Comparison of ENCODE assay signal across 26 cellular contexts in the genomic region with DNA sequence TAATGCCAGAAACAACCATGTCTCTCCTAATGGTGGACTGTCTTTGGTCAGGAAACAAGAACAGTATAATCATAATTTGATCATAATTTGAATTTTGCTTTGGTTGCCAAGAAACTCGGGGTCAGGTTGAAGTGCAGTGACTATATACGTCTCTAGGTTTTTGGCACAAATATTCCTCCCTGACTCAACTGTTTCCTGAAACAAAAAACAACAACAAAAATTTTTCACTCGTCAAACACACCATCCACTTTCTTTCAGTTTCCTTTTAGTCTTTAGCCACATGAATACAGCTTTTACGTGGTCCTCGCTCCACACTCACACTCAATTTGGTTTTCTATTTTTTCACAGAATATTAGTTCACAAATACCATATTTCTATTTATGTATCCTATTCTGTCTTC. TPM values are rescaled to one million over a fixed set of nuclear protein-coding genes. Genes with fewer than 3 reads are reported as not detected.
A peak's percentile ranks its signal among the peaks of the same experiment; 100 is the strongest.
DNase-seq lines count a peak whose midpoint lies in the region; ATAC-seq and TF ChIP-seq lines count a peak whose summit lies in the region.
"Had no signal": no experiment of that assay in that cellular context is flagged by ENCODE, and none has a peak within 500 bp of the region (broad histone marks: within the 10 kb centered on the region; RNA-seq: fewer than 3 reads in every experiment).

No MANE protein-coding gene starts in this region.

- WGBS in SK-N-SH (ENCODE audit: low lambda C conversion rate) = 61% methylated on average over 5 of the region's 5 CpGs
- WGBS in esophagus muscularis mucosa = 58% methylated on average over 5 of the region's 5 CpGs

- peak; percentile 1 for DNase-seq in SK-N-SH
- no peak for DNase-seq in esophagus muscularis mucosa (ENCODE audit: extremely low spot score)
- DNase-seq in lung microvascular endothelial cell (ENCODE audit: low read depth in 2 of 2) = peak; percentile 24 to 28
- DNase-seq in uterus = no peak
- DNase-seq in HK-2 (ENCODE audit: unreplicated experiment) = no peak
- no peak for DNase-seq in activated CD4-positive, CD25-positive, alpha-beta regulatory T cell treated with anti-CD3 and anti-CD28 coated beads, Interleukin-2, amount 50 U/mL, for 72 hours
- no peak for DNase-seq in NCI-H187 (lab: John Stamatoyannopoulos, UW)
- DNase-seq: activated CD4-positive, alpha-beta T cell treated with anti-CD3 and anti-CD28 coated beads, Interleukin-2, amount 10 ng/mL, durations not matched to agents 7 days and 5 days; activated naive CD4-positive, alpha-beta T cell treated with anti-CD3 and anti-CD28 coated beads, Interleukin-2, amount 50 U/mL, for 16 hours; anterior cingulate cortex; CD4-positive, alpha-beta memory T cell; EL; hypothalamus; mammary epithelial cell; NCI-H1048; NCI-H1694 treated with DMSO at 0.1 percent for 48 hours; NCI-H524 treated with DMSO at 0.1 percent for 48 hours; Peyer's patch; small intestine; stimulated activated CD4-positive, alpha-beta T cell treated with anti-CD3 and anti-CD28 coated beads, Interleukin-2, amount 100 ng/mL, for 48 hours had no signal

- H3K27me3 ChIP-seq in SK-N-SH (ENCODE audit: insufficient read depth) (no peaks in the 10 kb centered on the region), esophagus muscularis mucosa (peaks cover 0 to 29% (median 0%) of the 10 kb centered on the region in 4 donors), uterus (no peaks in the 10 kb centered on the region)

- H3K4me1 ChIP-seq in SK-N-SH (ENCODE audit: control insufficient read depth in 1 of 2, insufficient read depth in 2 of 2, low read depth in 1 of 2, low read length in 1 of 2) = peaks cover 0 to 21% of the 10 kb centered on the region in 2 experiments; a peak in 2 of 4 replicates
- peaks cover 2 to 39% (median 32%) of the 10 kb centered on the region in 4 donors for H3K4me1 ChIP-seq in esophagus muscularis mucosa
- peaks cover 0 to 4% of the 10 kb centered on the region in 2 donors for H3K4me1 ChIP-seq in uterus

- H3K4me3 ChIP-seq in SK-N-SH (ENCODE audit: low read depth in 2 of 2, low read length in 1 of 2) = no peak overlapping the region
- H3K4me3 ChIP-seq in esophagus muscularis mucosa = no peak overlapping the region
- no peak overlapping the region for H3K4me3 ChIP-seq in uterus
- H3K4me3 ChIP-seq: Peyer's patch had no signal

- H3K9me3 ChIP-seq in SK-N-SH (no peaks in the 10 kb centered on the region), esophagus muscularis mucosa (no peaks in the 10 kb centered on the region), uterus (no peaks in the 10 kb centered on the region)
- H3K9me3 ChIP-seq: neutrophil, Peyer's patch had no signal

- H3F3A ChIP-seq in SK-N-SH (replicated peaks; ENCODE audit: insufficient read depth) = no peaks in the 10 kb centered on the region

- H4K20me1 ChIP-seq in SK-N-SH (ENCODE audit: insufficient read depth) = no peaks in the 10 kb centered on the region

- TF ChIP-seq CTCF in SK-N-SH (IDR thresholded peaks at IDR 0.05) = no peak
- TF ChIP-seq CTCF in esophagus muscularis mucosa (IDR thresholded peaks at IDR 0.05) = no peak
- no peak for TF ChIP-seq CTCF in uterus (IDR thresholded peaks at IDR 0.05)

- intact Hi-C loops in esophagus muscularis mucosa (cut with DNase I) (no loop called here), uterus (cut with DNase I; ENCODE audit: low total_unique reads) (no loop called here)

- H2AFZ ChIP-seq in SK-N-SH (ENCODE audit: low read depth) = no peak overlapping the region

- H3K27ac ChIP-seq in SK-N-SH (ENCODE audit: low read depth in 2 of 2, low read length in 1 of 2) (no peak overlapping the region), esophagus muscularis mucosa (replicated peaks in 1 of 4) (peak overlapping the region; percentile 5 to 55 (median 50)), uterus (peak overlapping the region; percentile 67 to 68)
- H3K27ac ChIP-seq: 22Rv1, neutrophil had no signal

- CTCF ChIA-PET in SK-N-SH (lab: Yijun Ruan, JAX) = no interaction called here

- no peak overlapping the region for H3K9ac ChIP-seq in SK-N-SH

- H3K36me3 ChIP-seq in SK-N-SH (replicated peaks in 1 of 2; ENCODE audit: control insufficient read depth in 1 of 2, insufficient read depth in 2 of 2, low read length in 1 of 2) (no peaks in the 10 kb centered on the region), esophagus muscularis mucosa (no peaks in the 10 kb centered on the region), uterus (no peaks in the 10 kb centered on the region)
- H3K36me3 ChIP-seq: neutrophil, Peyer's patch had no signal

- POLR2A ChIA-PET in SK-N-SH (lab: Yijun Ruan, JAX) = no interaction called here

- no peak for TF ChIP-seq EP300 in SK-N-SH (IDR thresholded peaks at IDR 0.05; ENCODE audit: borderline replicate concordance in 1 of 2, low read depth in 1 of 2, low read length in 1 of 2)
- no peak for TF ChIP-seq EP300 in esophagus muscularis mucosa (IDR thresholded peaks at IDR 0.05)

- H3K9me2 ChIP-seq in SK-N-SH = no peaks in the 10 kb centered on the region

- TF ChIP-seq POLR2A in esophagus muscularis mucosa (IDR thresholded peaks at IDR 0.05; ENCODE audit: low read depth) (no peak), uterus (IDR thresholded peaks at IDR 0.05) (no peak)

- no peaks in the 10 kb centered on the region for H3K79me2 ChIP-seq in SK-N-SH (ENCODE audit: insufficient read depth)

- H3K4me2 ChIP-seq in SK-N-SH = no peak overlapping the region

- TF ChIP-seq RAD21 in SK-N-SH (IDR thresholded peaks at IDR 0.05; ENCODE audit: low read length) = no peak

- ATAC-seq in SK-N-SH treated with all-trans-retinoic acid at 6 μM for 48 hours = no peak
- ATAC-seq: stimulated activated effector memory CD8-positive, alpha-beta T cell treated with anti-CD3 and anti-CD28 coated beads, Interleukin-12 subunit alpha, Interleukin-12 subunit beta, amount 100 ng/mL, for 72 hours had no signal

TF ChIP-seq in SK-N-SH, 30 proteins besides CTCF, POLR2A, EP300 and RAD21 (continues in another document):
- TF ChIP-seq GABPA (IDR thresholded peaks at IDR 0.05; ENCODE audit: low read depth) (no peak), MEF2A (IDR thresholded peaks at IDR 0.05; ENCODE audit: borderline replicate concordance, low read depth) (no peak), ELF1 (IDR thresholded peaks at IDR 0.05) (no peak), TCF12 (IDR thresholded peaks at IDR 0.05) (no peak), RXRA (IDR thresholded peaks at IDR 0.05; ENCODE audit: borderline replicate concordance, low read depth) (no peak), TAF1 (IDR thresholded peaks at IDR 0.05; ENCODE audit: borderline replicate concordance, low read depth, low read length) (no peak), SIN3A (IDR thresholded peaks at IDR 0.05; ENCODE audit: borderline replicate concordance, low read depth, low read length) (no peak), NRF1 (IDR thresholded peaks at IDR 0.05; ENCODE audit: low read depth, low read length) (no peak)
- TF ChIP-seq, protein P1, sequence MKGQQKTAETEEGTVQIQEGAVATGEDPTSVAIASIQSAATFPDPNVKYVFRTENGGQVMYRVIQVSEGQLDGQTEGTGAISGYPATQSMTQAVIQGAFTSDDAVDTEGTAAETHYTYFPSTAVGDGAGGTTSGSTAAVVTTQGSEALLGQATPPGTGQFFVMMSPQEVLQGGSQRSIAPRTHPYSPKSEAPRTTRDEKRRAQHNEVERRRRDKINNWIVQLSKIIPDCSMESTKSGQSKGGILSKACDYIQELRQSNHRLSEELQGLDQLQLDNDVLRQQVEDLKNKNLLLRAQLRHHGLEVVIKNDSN (IDR thresholded peaks at IDR 0.05; ENCODE audit: borderline replicate concordance, low read depth) = no peak

TF ChIP-seq in SK-N-SH treated with all-trans-retinoic acid at 6 μM for 48 hours, 23 proteins besides CTCF, POLR2A, EP300 and RAD21 (continues in another document):
- TF ChIP-seq, protein P2, sequence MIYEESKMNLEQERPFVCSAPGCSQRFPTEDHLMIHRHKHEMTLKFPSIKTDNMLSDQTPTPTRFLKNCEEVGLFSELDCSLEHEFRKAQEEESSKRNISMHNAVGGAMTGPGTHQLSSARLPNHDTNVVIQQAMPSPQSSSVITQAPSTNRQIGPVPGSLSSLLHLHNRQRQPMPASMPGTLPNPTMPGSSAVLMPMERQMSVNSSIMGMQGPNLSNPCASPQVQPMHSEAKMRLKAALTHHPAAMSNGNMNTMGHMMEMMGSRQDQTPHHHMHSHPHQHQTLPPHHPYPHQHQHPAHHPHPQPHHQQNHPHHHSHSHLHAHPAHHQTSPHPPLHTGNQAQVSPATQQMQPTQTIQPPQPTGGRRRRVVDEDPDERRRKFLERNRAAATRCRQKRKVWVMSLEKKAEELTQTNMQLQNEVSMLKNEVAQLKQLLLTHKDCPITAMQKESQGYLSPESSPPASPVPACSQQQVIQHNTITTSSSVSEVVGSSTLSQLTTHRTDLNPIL (CRISPR knock-in tag; IDR thresholded peaks at IDR 0.05; ENCODE audit: low read depth) = no peak
- TF ChIP-seq PPARA (CRISPR knock-in tag; IDR thresholded peaks at IDR 0.05; ENCODE audit: borderline replicate concordance) = no peak
- TF ChIP-seq ARNTL (CRISPR knock-in tag; IDR thresholded peaks at IDR 0.05; ENCODE audit: borderline replicate concordance, low read depth) = no peak
- no peak for TF ChIP-seq TCF4 (CRISPR knock-in tag; IDR thresholded peaks at IDR 0.05; ENCODE audit: borderline replicate concordance)
- TF ChIP-seq, protein P3, sequence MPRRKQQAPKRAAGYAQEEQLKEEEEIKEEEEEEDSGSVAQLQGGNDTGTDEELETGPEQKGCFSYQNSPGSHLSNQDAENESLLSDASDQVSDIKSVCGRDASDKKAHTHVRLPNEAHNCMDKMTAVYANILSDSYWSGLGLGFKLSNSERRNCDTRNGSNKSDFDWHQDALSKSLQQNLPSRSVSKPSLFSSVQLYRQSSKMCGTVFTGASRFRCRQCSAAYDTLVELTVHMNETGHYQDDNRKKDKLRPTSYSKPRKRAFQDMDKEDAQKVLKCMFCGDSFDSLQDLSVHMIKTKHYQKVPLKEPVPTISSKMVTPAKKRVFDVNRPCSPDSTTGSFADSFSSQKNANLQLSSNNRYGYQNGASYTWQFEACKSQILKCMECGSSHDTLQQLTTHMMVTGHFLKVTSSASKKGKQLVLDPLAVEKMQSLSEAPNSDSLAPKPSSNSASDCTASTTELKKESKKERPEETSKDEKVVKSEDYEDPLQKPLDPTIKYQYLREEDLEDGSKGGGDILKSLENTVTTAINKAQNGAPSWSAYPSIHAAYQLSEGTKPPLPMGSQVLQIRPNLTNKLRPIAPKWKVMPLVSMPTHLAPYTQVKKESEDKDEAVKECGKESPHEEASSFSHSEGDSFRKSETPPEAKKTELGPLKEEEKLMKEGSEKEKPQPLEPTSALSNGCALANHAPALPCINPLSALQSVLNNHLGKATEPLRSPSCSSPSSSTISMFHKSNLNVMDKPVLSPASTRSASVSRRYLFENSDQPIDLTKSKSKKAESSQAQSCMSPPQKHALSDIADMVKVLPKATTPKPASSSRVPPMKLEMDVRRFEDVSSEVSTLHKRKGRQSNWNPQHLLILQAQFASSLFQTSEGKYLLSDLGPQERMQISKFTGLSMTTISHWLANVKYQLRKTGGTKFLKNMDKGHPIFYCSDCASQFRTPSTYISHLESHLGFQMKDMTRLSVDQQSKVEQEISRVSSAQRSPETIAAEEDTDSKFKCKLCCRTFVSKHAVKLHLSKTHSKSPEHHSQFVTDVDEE (CRISPR knock-in tag; IDR thresholded peaks at IDR 0.05) = no peak

RNA-seq across cellular contexts. Expression of a gene that starts 5.4 kb away (rescaled TPM):
- 94.8 and 147 TPM in 2 replicates for polyA plus RNA-seq in SK-N-SH (2012; rRNA removed)
- polyA plus RNA-seq in SK-N-SH (2012; cell fraction: cytosol; rRNA removed) = 68.7 and 110 TPM in 2 replicates
- polyA plus RNA-seq in SK-N-SH (2012; cell fraction: nucleus; rRNA removed) = 83.2 and 89.7 TPM in 2 replicates
- 100 to 1,000 TPM; 355 to 534 (median 417) TPM for total RNA-seq in esophagus muscularis mucosa
- 0.22 and 0.40 TPM in 2 replicates for total RNA-seq in lung microvascular endothelial cell
- total RNA-seq in uterus = 100 to 1,000 TPM; 388 to 644 (median 479) TPM
- total RNA-seq: activated CD4-positive, alpha-beta T cell treated with anti-CD3 and anti-CD28 coated beads, Interleukin-2, amount 10 ng/mL, durations not matched to agents 7 days and 5 days; activated T-helper 1 cell treated with anti-CD3 and anti-CD28 coated beads, Interleukin-12 subunit alpha, Interleukin-12 subunit beta, Interleukin-2, Interleukin-4 antibody, amounts not matched to agents 30 ng/mL and 10 ng/mL and 1 ng/mL, durations not matched to agents 14 hours and 24 hours and 36 hours; CD4-positive, alpha-beta memory T cell; T-helper 1 cell treated with Interleukin-12 subunit alpha and Interleukin-12 subunit beta and Interleukin-4 antibody, amounts not matched to agents 30 ng/mL and 1 ng/mL, for 36 hours had no signal
- polyA plus RNA-seq: CD4-positive, alpha-beta memory T cell had no signal

Comparison
In these comparisons a context has a peak if more than half of its experiments do, and no peak if none do; other contexts are left out.
1. DNase-seq: peak in SK-N-SH (single experiment) and lung microvascular endothelial cell (2 of 2); none in esophagus muscularis mucosa (single experiment), uterus (0 of 2), HK-2 (single experiment), activated CD4-positive, CD25-positive, alpha-beta regulatory T cell treated with anti-CD3 and anti-CD28 coated beads, Interleukin-2, amount 50 U/mL, for 72 hours (single experiment) and NCI-H187 (0 of 2).
2. H3K27ac ChIP-seq: peak in esophagus muscularis mucosa (4 of 4) and uterus (2 of 2); none in SK-N-SH (0 of 2).
3. RNA of a gene that starts 5.4 kb away (total RNA-seq): 388 to 644 TPM in uterus and 355 to 534 TPM in esophagus muscularis mucosa; 0.22 to 0.40 TPM in lung microvascular endothelial cell; every median in the first group is over 100 times any median in the second.